ENCODE assay signal across 1 cellular context in the genomic region with DNA sequence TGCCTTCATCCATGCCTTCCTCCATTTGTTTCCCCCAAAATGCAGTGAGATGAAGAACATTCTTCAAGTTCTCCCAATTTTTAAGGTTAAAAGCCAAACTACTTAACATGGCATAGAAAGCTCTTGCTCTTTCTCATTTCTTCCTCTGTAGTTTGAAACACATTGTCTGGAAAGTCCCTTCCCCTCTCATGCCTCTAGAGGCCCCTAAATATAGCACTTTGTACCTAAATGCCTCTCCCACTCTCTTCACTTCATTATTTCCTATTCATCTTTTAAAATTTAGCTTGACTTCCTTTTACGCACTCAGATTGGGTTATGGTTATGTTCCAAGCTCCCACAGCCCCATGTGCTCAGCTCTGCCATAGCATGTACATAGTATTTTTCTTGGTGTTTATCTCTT.
TF ChIP-seq lines count a peak whose summit lies in the region.

No MANE protein-coding gene starts in this region.

TF ChIP-seq in H1, 55 proteins besides CTCF, POLR2A, EP300 and RAD21 (continued from another document):
- TF ChIP-seq CHD2 (IDR thresholded peaks at IDR 0.05; ENCODE audit: low read length) (no peak), KDM5A (IDR thresholded peaks at IDR 0.05; ENCODE audit: low read length) (no peak), RNF2 (IDR thresholded peaks at IDR 0.05; ENCODE audit: borderline replicate concordance, low read depth, low read length, missing control alignments, poor library complexity, severe bottlenecking) (no peak), POU5F1 (IDR thresholded peaks at IDR 0.05; ENCODE audit: low read depth, low read length) (no peak), FOSL1 (IDR thresholded peaks at IDR 0.05; ENCODE audit: insufficient read depth, low read depth, low read length) (no peak), NANOG (IDR thresholded peaks at IDR 0.05; ENCODE audit: insufficient read depth, low read depth, low read length, poor library complexity, severe bottlenecking) (no peak), EZH2 (IDR thresholded peaks at IDR 0.05; ENCODE audit: low read depth, low read length, severe bottlenecking) (no peak)
TF ChIP-seq in H1: peak in this region for 0.
